Comparison of ENCODE assay signal across 1 cellular context in the genomic region with DNA sequence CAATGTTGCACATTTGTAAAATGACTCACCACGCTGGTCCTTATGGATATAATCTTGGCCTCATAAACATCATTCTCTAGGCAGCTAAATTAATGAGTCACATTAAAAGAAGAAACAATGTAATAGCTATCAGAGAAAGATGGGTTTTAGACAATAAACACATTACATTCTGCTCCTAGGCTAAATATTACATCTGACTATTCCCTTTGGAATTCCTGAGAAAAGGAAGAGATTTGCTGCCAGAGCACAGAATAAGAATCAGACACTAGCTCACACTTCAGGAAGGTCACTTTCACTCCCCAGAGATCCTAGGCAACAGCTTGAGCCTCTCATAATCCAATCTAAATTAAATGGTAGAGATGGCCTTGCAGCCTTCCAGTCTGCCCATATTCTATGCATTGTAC.
TF ChIP-seq lines count a peak whose summit lies in the region.

No MANE protein-coding gene starts in this region.

TF ChIP-seq in SK-N-SH treated with all-trans-retinoic acid at 6 μM for 48 hours, 23 proteins besides CTCF, POLR2A, EP300 and RAD21 (continued from another document):
- TF ChIP-seq, protein P1, sequence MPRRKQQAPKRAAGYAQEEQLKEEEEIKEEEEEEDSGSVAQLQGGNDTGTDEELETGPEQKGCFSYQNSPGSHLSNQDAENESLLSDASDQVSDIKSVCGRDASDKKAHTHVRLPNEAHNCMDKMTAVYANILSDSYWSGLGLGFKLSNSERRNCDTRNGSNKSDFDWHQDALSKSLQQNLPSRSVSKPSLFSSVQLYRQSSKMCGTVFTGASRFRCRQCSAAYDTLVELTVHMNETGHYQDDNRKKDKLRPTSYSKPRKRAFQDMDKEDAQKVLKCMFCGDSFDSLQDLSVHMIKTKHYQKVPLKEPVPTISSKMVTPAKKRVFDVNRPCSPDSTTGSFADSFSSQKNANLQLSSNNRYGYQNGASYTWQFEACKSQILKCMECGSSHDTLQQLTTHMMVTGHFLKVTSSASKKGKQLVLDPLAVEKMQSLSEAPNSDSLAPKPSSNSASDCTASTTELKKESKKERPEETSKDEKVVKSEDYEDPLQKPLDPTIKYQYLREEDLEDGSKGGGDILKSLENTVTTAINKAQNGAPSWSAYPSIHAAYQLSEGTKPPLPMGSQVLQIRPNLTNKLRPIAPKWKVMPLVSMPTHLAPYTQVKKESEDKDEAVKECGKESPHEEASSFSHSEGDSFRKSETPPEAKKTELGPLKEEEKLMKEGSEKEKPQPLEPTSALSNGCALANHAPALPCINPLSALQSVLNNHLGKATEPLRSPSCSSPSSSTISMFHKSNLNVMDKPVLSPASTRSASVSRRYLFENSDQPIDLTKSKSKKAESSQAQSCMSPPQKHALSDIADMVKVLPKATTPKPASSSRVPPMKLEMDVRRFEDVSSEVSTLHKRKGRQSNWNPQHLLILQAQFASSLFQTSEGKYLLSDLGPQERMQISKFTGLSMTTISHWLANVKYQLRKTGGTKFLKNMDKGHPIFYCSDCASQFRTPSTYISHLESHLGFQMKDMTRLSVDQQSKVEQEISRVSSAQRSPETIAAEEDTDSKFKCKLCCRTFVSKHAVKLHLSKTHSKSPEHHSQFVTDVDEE (CRISPR knock-in tag; IDR thresholded peaks at IDR 0.05), result no peak
- TF ChIP-seq, protein P2, sequence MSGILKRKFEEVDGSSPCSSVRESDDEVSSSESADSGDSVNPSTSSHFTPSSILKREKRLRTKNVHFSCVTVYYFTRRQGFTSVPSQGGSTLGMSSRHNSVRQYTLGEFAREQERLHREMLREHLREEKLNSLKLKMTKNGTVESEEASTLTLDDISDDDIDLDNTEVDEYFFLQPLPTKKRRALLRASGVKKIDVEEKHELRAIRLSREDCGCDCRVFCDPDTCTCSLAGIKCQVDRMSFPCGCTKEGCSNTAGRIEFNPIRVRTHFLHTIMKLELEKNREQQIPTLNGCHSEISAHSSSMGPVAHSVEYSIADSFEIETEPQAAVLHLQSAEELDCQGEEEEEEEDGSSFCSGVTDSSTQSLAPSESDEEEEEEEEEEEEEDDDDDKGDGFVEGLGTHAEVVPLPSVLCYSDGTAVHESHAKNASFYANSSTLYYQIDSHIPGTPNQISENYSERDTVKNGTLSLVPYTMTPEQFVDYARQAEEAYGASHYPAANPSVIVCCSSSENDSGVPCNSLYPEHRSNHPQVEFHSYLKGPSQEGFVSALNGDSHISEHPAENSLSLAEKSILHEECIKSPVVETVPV (CRISPR knock-in tag; IDR thresholded peaks at IDR 0.05), result no peak
- no peak for TF ChIP-seq ESRRG (CRISPR knock-in tag; IDR thresholded peaks at IDR 0.05)
- TF ChIP-seq ZNF70 (CRISPR knock-in tag; IDR thresholded peaks at IDR 0.05), result no peak
- peak; percentile 94 for TF ChIP-seq ISL1 (CRISPR knock-in tag; IDR thresholded peaks at IDR 0.05)
- TF ChIP-seq, protein P3, sequence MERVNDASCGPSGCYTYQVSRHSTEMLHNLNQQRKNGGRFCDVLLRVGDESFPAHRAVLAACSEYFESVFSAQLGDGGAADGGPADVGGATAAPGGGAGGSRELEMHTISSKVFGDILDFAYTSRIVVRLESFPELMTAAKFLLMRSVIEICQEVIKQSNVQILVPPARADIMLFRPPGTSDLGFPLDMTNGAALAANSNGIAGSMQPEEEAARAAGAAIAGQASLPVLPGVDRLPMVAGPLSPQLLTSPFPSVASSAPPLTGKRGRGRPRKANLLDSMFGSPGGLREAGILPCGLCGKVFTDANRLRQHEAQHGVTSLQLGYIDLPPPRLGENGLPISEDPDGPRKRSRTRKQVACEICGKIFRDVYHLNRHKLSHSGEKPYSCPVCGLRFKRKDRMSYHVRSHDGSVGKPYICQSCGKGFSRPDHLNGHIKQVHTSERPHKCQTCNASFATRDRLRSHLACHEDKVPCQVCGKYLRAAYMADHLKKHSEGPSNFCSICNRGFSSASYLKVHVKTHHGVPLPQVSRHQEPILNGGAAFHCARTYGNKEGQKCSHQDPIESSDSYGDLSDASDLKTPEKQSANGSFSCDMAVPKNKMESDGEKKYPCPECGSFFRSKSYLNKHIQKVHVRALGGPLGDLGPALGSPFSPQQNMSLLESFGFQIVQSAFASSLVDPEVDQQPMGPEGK (CRISPR knock-in tag; IDR thresholded peaks at IDR 0.05; ENCODE audit: borderline replicate concordance), result 0 out of 2 replicates have a peak, but pooled peaks have one; percentile 43
- TF ChIP-seq, protein P4, sequence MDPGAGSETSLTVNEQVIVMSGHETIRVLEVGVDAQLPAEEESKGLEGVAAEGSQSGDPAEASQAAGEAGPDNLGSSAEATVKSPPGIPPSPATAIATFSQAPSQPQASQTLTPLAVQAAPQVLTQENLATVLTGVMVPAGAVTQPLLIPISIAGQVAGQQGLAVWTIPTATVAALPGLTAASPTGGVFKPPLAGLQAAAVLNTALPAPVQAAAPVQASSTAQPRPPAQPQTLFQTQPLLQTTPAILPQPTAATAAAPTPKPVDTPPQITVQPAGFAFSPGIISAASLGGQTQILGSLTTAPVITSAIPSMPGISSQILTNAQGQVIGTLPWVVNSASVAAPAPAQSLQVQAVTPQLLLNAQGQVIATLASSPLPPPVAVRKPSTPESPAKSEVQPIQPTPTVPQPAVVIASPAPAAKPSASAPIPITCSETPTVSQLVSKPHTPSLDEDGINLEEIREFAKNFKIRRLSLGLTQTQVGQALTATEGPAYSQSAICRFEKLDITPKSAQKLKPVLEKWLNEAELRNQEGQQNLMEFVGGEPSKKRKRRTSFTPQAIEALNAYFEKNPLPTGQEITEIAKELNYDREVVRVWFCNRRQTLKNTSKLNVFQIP (CRISPR knock-in tag; IDR thresholded peaks at IDR 0.05; ENCODE audit: borderline replicate concordance, low read depth), result no peak
- TF ChIP-seq BACH2 (CRISPR knock-in tag; IDR thresholded peaks at IDR 0.05; ENCODE audit: borderline replicate concordance), result no peak
